ENCODE assay signal across 9 cellular contexts in genomic region chr4:36322921-36323354, GRCh38. TPM values are rescaled to one million over a fixed set of nuclear protein-coding genes. Genes with fewer than 3 reads are reported as not detected.
DNase-seq lines count a peak whose midpoint lies in the region; ATAC-seq and TF ChIP-seq lines count a peak whose summit lies in the region.
"Had no signal": no experiment of that assay in that cellular context is flagged by ENCODE, and none has a peak within 500 bp of the region (broad histone marks: within the 10 kb centered on the region; RNA-seq: fewer than 3 reads in every experiment).

No MANE protein-coding gene starts in this region.

- peaks cover 60% of the 10 kb centered on the region for H3K4me1 Mint-ChIP-seq in activated naive CD4-positive, alpha-beta T cell treated with anti-CD3 and anti-CD28 coated beads, Interleukin-2, amount 50 U/mL, for 24 hours

- intact Hi-C loops in left ventricle myocardium superior (cut with micrococcal nuclease), result loop anchor here (5.0 kb wide), 1 partner anchor 186 kb away; no protein-coding TSS in a partner anchor
- intact Hi-C loops in cardiac septum (cut with DNase I), result no loop called here
- intact Hi-C loops in esophagus squamous epithelium (cut with DNase I), result no loop called here

- DNase-seq in left ventricle myocardium superior (no peak), cardiac septum (ENCODE audit: low spot score) (no peak), COR-L47 (lab: John Stamatoyannopoulos, UW) (no peak), esophagus squamous epithelium (lab: John Stamatoyannopoulos, UW) (no peak), HT-29 (ENCODE audit: low spot score) (no peak)
- DNase-seq: NCI-H446 treated with DMSO at 0.1 percent for 48 hours had no signal

- H3K4me3 ChIP-seq in thymus (ENCODE audit: low read length) (no peak overlapping the region), esophagus squamous epithelium (no peak overlapping the region)

- H3K27me3 ChIP-seq in thymus (ENCODE audit: control insufficient read depth, insufficient read depth), result no peaks in the 10 kb centered on the region
- H3K27me3 ChIP-seq in esophagus squamous epithelium, result no peaks in the 10 kb centered on the region

- no peaks in the 10 kb centered on the region for H3K27me3 Mint-ChIP-seq in activated naive CD4-positive, alpha-beta T cell treated with anti-CD3 and anti-CD28 coated beads, Interleukin-2, amount 50 U/mL, for 24 hours

- peak; percentile 17 for ATAC-seq in left ventricle myocardium superior
- peak; percentile 26 for ATAC-seq in HG03378 (IDR thresholded peaks at IDR 0.05; ENCODE audit: unreplicated experiment)

- 36% methylated on average over 7 of the region's 7 CpGs for whole genome bisulfite sequencing in thymus
- 45 to 60% methylated on average over 7 of the region's 7 CpGs for WGBS in esophagus squamous epithelium, 2 donors

- no peaks in the 10 kb centered on the region for H3K36me3 Mint-ChIP-seq in activated naive CD4-positive, alpha-beta T cell treated with anti-CD3 and anti-CD28 coated beads, Interleukin-2, amount 50 U/mL, for 24 hours

- H3K27ac ChIP-seq in thymus (ENCODE audit: low read depth) (peak overlapping the region; percentile 43), esophagus squamous epithelium (no peak overlapping the region)

- no peak for TF ChIP-seq CTCF in esophagus squamous epithelium (IDR thresholded peaks at IDR 0.05)

- peak overlapping the region; percentile 89 for H3K27ac Mint-ChIP-seq in activated naive CD4-positive, alpha-beta T cell treated with anti-CD3 and anti-CD28 coated beads, Interleukin-2, amount 50 U/mL, for 24 hours

- no peaks in the 10 kb centered on the region for H3K4me1 ChIP-seq in thymus (ENCODE audit: control insufficient read depth, insufficient read depth, low read length)
- no peaks in the 10 kb centered on the region for H3K4me1 ChIP-seq in esophagus squamous epithelium

- no peaks in the 10 kb centered on the region for H3K9me3 Mint-ChIP-seq in activated naive CD4-positive, alpha-beta T cell treated with anti-CD3 and anti-CD28 coated beads, Interleukin-2, amount 50 U/mL, for 24 hours

- peak overlapping the region; percentile 64 for H3K4me3 Mint-ChIP-seq in activated naive CD4-positive, alpha-beta T cell treated with anti-CD3 and anti-CD28 coated beads, Interleukin-2, amount 50 U/mL, for 24 hours

- H3K9me3 ChIP-seq in thymus (ENCODE audit: control insufficient read depth), result no peaks in the 10 kb centered on the region
- no peaks in the 10 kb centered on the region for H3K9me3 ChIP-seq in esophagus squamous epithelium

- no peak for TF ChIP-seq POLR2A in esophagus squamous epithelium (IDR thresholded peaks at IDR 0.05)

- H3K36me3 ChIP-seq in thymus (ENCODE audit: control insufficient read depth, insufficient read depth), result no peaks in the 10 kb centered on the region
- no peaks in the 10 kb centered on the region for H3K36me3 ChIP-seq in esophagus squamous epithelium

RNA-seq across cellular contexts. Expression of gene DTHD1, which starts 41.5 kb away (rescaled TPM):
- 0.10 TPM for total RNA-seq in left ventricle myocardium superior
- 0.08 TPM for total RNA-seq in cardiac septum
- polyA plus RNA-seq in thymus, result 0.14 TPM
- total RNA-seq in esophagus squamous epithelium, result 1 to 10 TPM in 1 of 4 donors, under 1 TPM in 3; 0.19 to 1.0 (median 0.30) TPM
- total RNA-seq in HT-29 (2014; rRNA removed; shearing (Covaris generic)), result 0.08 and 0.37 TPM in 2 replicates
